Comparison of ENCODE assay signal across 8 cellular contexts in genomic region chr12:54759751-54760150, GRCh38.
DNase-seq lines count a peak whose midpoint lies in the region; ATAC-seq and TF ChIP-seq lines count a peak whose summit lies in the region.

No MANE protein-coding gene starts in this region.

- DNase-seq in BE2C (no peak), NCI-H345 (lab: John Stamatoyannopoulos, UW) (peak; percentile 53), dermis blood vessel endothelial cell (peak; percentile 41), stromal cell of bone marrow (ENCODE audit: low read depth) (peak; percentile 5), uterus (no peak), left cardiac atrium (no peak), NCI-H187 treated with DMSO at 0.1 percent for 48 hours (lab: John Stamatoyannopoulos, UW) (no peak)

- TF ChIP-seq POLR2A in uterus (IDR thresholded peaks at IDR 0.05) = no peak

- no peaks in the 10 kb centered on the region for H3K36me3 ChIP-seq in BE2C
- H3K36me3 ChIP-seq in uterus = no peaks in the 10 kb centered on the region

- H3K4me1 ChIP-seq in BE2C (no peaks in the 10 kb centered on the region), uterus (no peaks in the 10 kb centered on the region)

- no peaks in the 10 kb centered on the region for H3K9me3 ChIP-seq in BE2C
- no peaks in the 10 kb centered on the region for H3K9me3 ChIP-seq in uterus

- peak; percentile 27 for TF ChIP-seq CTCF in BE2C (IDR thresholded peaks at IDR 0.05; ENCODE audit: low read depth, low read length)
- TF ChIP-seq CTCF in uterus (IDR thresholded peaks at IDR 0.05) = no peak

- H3K4me3 ChIP-seq in BE2C (ENCODE audit: low read depth, low read length) = no peak overlapping the region
- no peak overlapping the region for H3K4me3 ChIP-seq in uterus

- H3K27me3 ChIP-seq in BE2C = no peaks in the 10 kb centered on the region
- H3K27me3 ChIP-seq in uterus = no peaks in the 10 kb centered on the region

- H3K27ac ChIP-seq in uterus = no peak overlapping the region

- peak; percentile 61 for ATAC-seq in GM18511 (IDR thresholded peaks at IDR 0.05; ENCODE audit: unreplicated experiment)
- no peak for ATAC-seq in left cardiac atrium

- intact Hi-C loops in uterus (cut with DNase I; ENCODE audit: low total_unique reads) = no loop called here
- intact Hi-C loops in left cardiac atrium (cut with DNase I) = no loop called here

Comparison
In these comparisons a context has a peak if more than half of its experiments do, and no peak if none do; other contexts are left out.
1. DNase-seq: peak in NCI-H345 (single experiment), dermis blood vessel endothelial cell (single experiment) and stromal cell of bone marrow (single experiment); none in BE2C (single experiment), uterus (0 of 2), left cardiac atrium (single experiment) and NCI-H187 treated with DMSO at 0.1 percent for 48 hours (single experiment).